12 cellular contexts compared by ENCODE assay signal in the genomic region with DNA sequence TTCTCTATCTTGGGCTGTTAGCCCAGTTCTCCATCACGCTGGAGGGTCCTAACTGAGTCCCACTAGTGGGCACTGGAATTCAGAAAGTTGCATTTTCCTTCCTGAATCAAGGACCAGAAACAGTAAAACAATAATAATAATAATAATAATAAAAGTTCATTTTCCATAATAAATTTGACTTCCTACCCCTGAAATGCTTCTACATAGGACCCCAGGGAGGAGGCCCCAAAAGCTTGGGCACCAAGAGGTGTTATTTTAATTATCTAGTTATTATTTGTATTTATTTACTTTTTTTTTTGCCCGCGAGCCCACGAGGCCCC. TPM values are rescaled to one million over a fixed set of nuclear protein-coding genes. Genes with fewer than 3 reads are reported as not detected.
DNase-seq lines count a peak whose midpoint lies in the region; ATAC-seq and TF ChIP-seq lines count a peak whose summit lies in the region.
"Had no signal": no experiment of that assay in that cellular context is flagged by ENCODE, and none has a peak within 500 bp of the region (broad histone marks: within the 10 kb centered on the region; RNA-seq: fewer than 3 reads in every experiment).

No MANE protein-coding gene starts in this region.

- peaks cover 60% of the 10 kb centered on the region for H3K4me1 Mint-ChIP-seq in dendritic cell treated with granulocyte-macrophage colony-stimulating factor and Interleukin-4, amounts not matched to agents 40 ng/mL and 50 ng/mL, for 4 days (ENCODE audit: low read depth)

- no peaks in the 10 kb centered on the region for H3K27me3 Mint-ChIP-seq in dendritic cell treated with granulocyte-macrophage colony-stimulating factor and Interleukin-4, amounts not matched to agents 40 ng/mL and 50 ng/mL, for 4 days

- intact Hi-C loops in dendritic cell treated with granulocyte-macrophage colony-stimulating factor and Interleukin-4, amounts not matched to agents 40 ng/mL and 50 ng/mL, for 4 days (cut with micrococcal nuclease), result loop anchor here (5.0 kb wide), 1 partner anchor 36 kb away; no protein-coding TSS in a partner anchor

- POLR2A ChIA-PET in AG04450 (lab: Yijun Ruan, JAX), result interaction anchor here (0.9 to 1.2 kb wide), 3 partner anchors 18 to 28 kb away, joined by 3 to 4 read pairs (median 3); partner anchors contain the start of gene LTBR
- POLR2A ChIA-PET in HEK293 (lab: Yijun Ruan, JAX), result interaction anchor here (1.1 to 1.9 kb wide), 6 partner anchors 8 to 27 kb away, joined by 3 to 15 read pairs (median 6); partner anchors contain the start of genes SCNN1A and TNFRSF1A

- H3K79me2 ChIP-seq in osteoblast (ENCODE audit: insufficient read depth, low read length), result no peaks in the 10 kb centered on the region

- DNase-seq in AG04450 (ENCODE audit: low read depth, low spot score), result no peak
- DNase-seq in osteoblast (ENCODE audit: insufficient read length, low spot score, missing footprints), result no peak
- DNase-seq in D341Med (ENCODE audit: low spot score), result no peak
- DNase-seq in hepatic stellate cell (ENCODE audit: low spot score), result no peak
- DNase-seq in T-helper 9 cell, result no peak
- DNase-seq: amniotic stem cell, NCI-H2029 had no signal

- H3K4me1 ChIP-seq in HEK293 (ENCODE audit: control insufficient read depth, insufficient read depth, low read length) (peaks cover 4% of the 10 kb centered on the region), osteoblast (ENCODE audit: insufficient read depth, low read length) (peaks cover 10% of the 10 kb centered on the region)

- TF ChIP-seq CTCF in AG04450 (IDR thresholded peaks at IDR 0.05; ENCODE audit: low read depth, low read length), result no peak
- no peak for TF ChIP-seq CTCF in HEK293 (tag by site-specific recombination; IDR thresholded peaks at IDR 0.05)
- no peak for TF ChIP-seq CTCF in osteoblast (IDR thresholded peaks at IDR 0.05; ENCODE audit: extremely low read depth, low read depth, low read length)

- CTCF ChIA-PET in AG04450 (lab: Charles Lee), result interaction anchor here (1.8 to 2.5 kb wide), 2 partner anchors 19 to 102 kb away, joined by 7 read pairs; no protein-coding TSS in a partner anchor
- CTCF ChIA-PET in HEK293 (lab: Yijun Ruan, JAX), result interaction anchor here (0.6 to 1.2 kb wide), 3 partner anchors 26 to 79 kb away, joined by 3 to 5 read pairs (median 4); no protein-coding TSS in a partner anchor

- H3K4me3 ChIP-seq in AG04450 (ENCODE audit: low read depth, low read length) (peak overlapping the region; percentile 29; the same call in 1 of the 2 replicates), HEK293 (ENCODE audit: low read depth, low read length) (no peak overlapping the region; the same call in 1 of the 2 replicates), osteoblast (ENCODE audit: insufficient read depth, low read length) (peak overlapping the region; percentile 81)

- no peaks in the 10 kb centered on the region for H3K9me3 Mint-ChIP-seq in dendritic cell treated with granulocyte-macrophage colony-stimulating factor and Interleukin-4, amounts not matched to agents 40 ng/mL and 50 ng/mL, for 4 days

- ATAC-seq in HG03432 (IDR thresholded peaks at IDR 0.05; ENCODE audit: unreplicated experiment), result no peak

- no peak overlapping the region for H3K27ac ChIP-seq in AG04450 (ENCODE audit: low read depth, low read length)
- no peak overlapping the region for H3K27ac ChIP-seq in HEK293 (ENCODE audit: extremely low read depth, low read depth, low read length)
- H3K27ac ChIP-seq in osteoblast (ENCODE audit: low read depth, low read length), result no peak overlapping the region

- peak overlapping the region; percentile 87 for H3K27ac Mint-ChIP-seq in dendritic cell treated with granulocyte-macrophage colony-stimulating factor and Interleukin-4, amounts not matched to agents 40 ng/mL and 50 ng/mL, for 4 days
- H3K27ac Mint-ChIP-seq: activated B cell treated with CpG ODN at 0.5 μM for 24 hours had no signal

- no peak overlapping the region for H3K4me3 Mint-ChIP-seq in dendritic cell treated with granulocyte-macrophage colony-stimulating factor and Interleukin-4, amounts not matched to agents 40 ng/mL and 50 ng/mL, for 4 days

- H3K4me2 ChIP-seq in osteoblast (ENCODE audit: insufficient read depth, low read length), result peak overlapping the region; percentile 89

- H3K36me3 ChIP-seq in HEK293 (ENCODE audit: control insufficient read depth in 2 of 2, insufficient read depth in 1 of 2, low read length in 2 of 2) (no peaks in the 10 kb centered on the region), osteoblast (ENCODE audit: insufficient read depth, low read length) (no peaks in the 10 kb centered on the region)

- no peaks in the 10 kb centered on the region for H4K20me1 ChIP-seq in osteoblast (ENCODE audit: insufficient read depth, low read length)

- no peaks in the 10 kb centered on the region for H3K9me3 ChIP-seq in AG04450 (ENCODE audit: control insufficient read depth, insufficient read depth, low read length)
- H3K9me3 ChIP-seq in HEK293 (ENCODE audit: control insufficient read depth, insufficient read depth, low read depth, low read length), result no peaks in the 10 kb centered on the region
- H3K9me3 ChIP-seq in osteoblast (ENCODE audit: low read depth, low read length), result no peaks in the 10 kb centered on the region

- no peak overlapping the region for H2AFZ ChIP-seq in osteoblast (ENCODE audit: low read length)

- no peaks in the 10 kb centered on the region for H3K27me3 ChIP-seq in AG04450 (ENCODE audit: control insufficient read depth, insufficient read depth, low read length)
- no peaks in the 10 kb centered on the region for H3K27me3 ChIP-seq in osteoblast (ENCODE audit: insufficient read depth, low read length)

- H3K36me3 Mint-ChIP-seq in dendritic cell treated with granulocyte-macrophage colony-stimulating factor and Interleukin-4, amounts not matched to agents 40 ng/mL and 50 ng/mL, for 4 days (ENCODE audit: low read depth), result no peaks in the 10 kb centered on the region

TF ChIP-seq in HEK293, 187 proteins besides CTCF, POLR2A, EP300 and RAD21:
- TF ChIP-seq ZNF335 (tag by site-specific recombination; conservative IDR thresholded peaks at IDR 0.05) (peak; percentile 69; the same call in 1 of the 2 replicates), ZFP69B (tag by site-specific recombination; IDR thresholded peaks at IDR 0.05) (no peak), ZNF571 (tag by site-specific recombination; IDR thresholded peaks at IDR 0.05) (no peak), ZNF658 (tag by site-specific recombination; IDR thresholded peaks at IDR 0.05) (no peak), ZBTB8A (tag by site-specific recombination; IDR thresholded peaks at IDR 0.05) (peak; percentile 92; the same call in 1 of the 2 replicates), PRDM4 (tag by site-specific recombination; IDR thresholded peaks at IDR 0.05) (no peak), REPIN1 (tag by site-specific recombination; IDR thresholded peaks at IDR 0.05; ENCODE audit: low read depth) (0 out of 2 replicates have a peak, but pooled peaks have one; percentile 52)
- TF ChIP-seq, protein P1, sequence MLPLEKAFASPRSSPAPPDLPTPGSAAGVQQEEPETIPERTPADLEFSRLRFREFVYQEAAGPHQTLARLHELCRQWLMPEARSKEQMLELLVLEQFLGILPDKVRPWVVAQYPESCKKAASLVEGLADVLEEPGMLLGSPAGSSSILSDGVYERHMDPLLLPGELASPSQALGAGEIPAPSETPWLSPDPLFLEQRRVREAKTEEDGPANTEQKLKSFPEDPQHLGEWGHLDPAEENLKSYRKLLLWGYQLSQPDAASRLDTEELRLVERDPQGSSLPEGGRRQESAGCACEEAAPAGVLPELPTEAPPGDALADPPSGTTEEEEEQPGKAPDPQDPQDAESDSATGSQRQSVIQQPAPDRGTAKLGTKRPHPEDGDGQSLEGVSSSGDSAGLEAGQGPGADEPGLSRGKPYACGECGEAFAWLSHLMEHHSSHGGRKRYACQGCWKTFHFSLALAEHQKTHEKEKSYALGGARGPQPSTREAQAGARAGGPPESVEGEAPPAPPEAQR (tag by site-specific recombination; IDR thresholded peaks at IDR 0.05), result no peak
TF ChIP-seq in HEK293: peak in this region for 3.

RNA-seq across cellular contexts. Expression of gene SCNN1A, which starts 12.4 kb away (rescaled TPM):
- 0.25 and 0.26 TPM in 2 replicates for polyA plus RNA-seq in AG04450 (2011; rRNA removed)
- polyA minus RNA-seq in AG04450 (2011; rRNA and poly(A)+ RNA removed), result 0.14 and 0.39 TPM in 2 replicates
- under 0.01 and 0.36 TPM in 2 replicates for total RNA-seq in osteoblast
- total RNA-seq: activated B cell treated with CpG ODN at 0.5 μM for 24 hours, temporal lobe had no signal

RNA-seq across cellular contexts. Expression of gene LTBR, which starts 21.0 kb away (rescaled TPM):
- 32.1 and 38.8 TPM in 2 replicates for polyA plus RNA-seq in AG04450 (2011; rRNA removed)
- 23.5 and 26.6 TPM in 2 replicates for polyA minus RNA-seq in AG04450 (2011; rRNA and poly(A)+ RNA removed)
- total RNA-seq in osteoblast, result 110 and 121 TPM in 2 replicates

RNA-seq across cellular contexts. Expression of gene TNFRSF1A, which starts 21.1 kb away (rescaled TPM):
- polyA plus RNA-seq in AG04450 (2011; rRNA removed), result 231 and 255 TPM in 2 replicates
- 222 and 237 TPM in 2 replicates for polyA minus RNA-seq in AG04450 (2011; rRNA and poly(A)+ RNA removed)
- 228 and 255 TPM in 2 replicates for total RNA-seq in osteoblast
- total RNA-seq: activated B cell treated with CpG ODN at 0.5 μM for 24 hours had no signal

RNA-seq across cellular contexts. Expression of gene PLEKHG6, which starts 52.5 kb away (rescaled TPM):
- 0.06 and 0.15 TPM in 2 replicates for polyA plus RNA-seq in AG04450 (2011; rRNA removed)
- 0.26 and 0.51 TPM in 2 replicates for polyA minus RNA-seq in AG04450 (2011; rRNA and poly(A)+ RNA removed)
- total RNA-seq in osteoblast, result not detected in 2 replicates
- total RNA-seq: activated B cell treated with CpG ODN at 0.5 μM for 24 hours, temporal lobe had no signal
